Comparison of ENCODE assay signal across 12 cellular contexts in genomic region chr4:89006307-89006706, GRCh38. TPM values are rescaled to one million over a fixed set of nuclear protein-coding genes. Genes with fewer than 3 reads are reported as not detected.
DNase-seq lines count a peak whose midpoint lies in the region; ATAC-seq and TF ChIP-seq lines count a peak whose summit lies in the region.
"Had no signal": no experiment of that assay in that cellular context is flagged by ENCODE, and none has a peak within 500 bp of the region (broad histone marks: within the 10 kb centered on the region; RNA-seq: fewer than 3 reads in every experiment).

No MANE protein-coding gene starts in this region.

- TF ChIP-seq CTCF in WTC11 (IDR thresholded peaks at IDR 0.05) = no peak
- TF ChIP-seq CTCF in omental fat pad (IDR thresholded peaks at IDR 0.05) = no peak

- CTCF ChIA-PET in WTC11 (lab: Charles Lee) = no interaction called here

- peak; percentile 18 for DNase-seq in COLO668 (lab: John Stamatoyannopoulos, UW; ENCODE audit: unreplicated experiment)
- peak; percentile 6 for DNase-seq in COR-L47 (lab: John Stamatoyannopoulos, UW)
- DNase-seq in WTC11 (ENCODE audit: low spot score) = no peak
- no peak for DNase-seq in stimulated activated CD4-positive, alpha-beta T cell treated with anti-CD3 and anti-CD28 coated beads, Interleukin-2, amount 100 ng/mL, for 48 hours
- no peak for DNase-seq in NCI-H2081 treated with DMSO at 0.1 percent for 48 hours (lab: John Stamatoyannopoulos, UW)
- no peak for DNase-seq in omental fat pad (ENCODE audit: low spot score)
- DNase-seq: C1 segment of cervical spinal cord; CD4-positive, alpha-beta memory T cell; DMS 273 treated with DMSO at 0.1 percent for 48 hours; DND-41; GOT3; HFFc6 had no signal

- H3K4me1 Mint-ChIP-seq in WTC11 = peaks cover 13% of the 10 kb centered on the region
- H3K4me1 Mint-ChIP-seq: CD4-positive, alpha-beta memory T cell had no signal

- POLR2A ChIA-PET in WTC11 (lab: Charles Lee) = no interaction called here

- H3K27ac Mint-ChIP-seq in WTC11 = 0 out of 2 replicates have a peak overlapping the region, but pooled peaks have one; percentile 50
- H3K27ac Mint-ChIP-seq: CD4-positive, alpha-beta memory T cell; HFFc6 had no signal

- H3K36me3 Mint-ChIP-seq in WTC11 = peaks cover 43% of the 10 kb centered on the region
- H3K36me3 Mint-ChIP-seq: CD4-positive, alpha-beta memory T cell had no signal

- peaks cover 14% of the 10 kb centered on the region for H3K9me3 Mint-ChIP-seq in WTC11
- H3K9me3 Mint-ChIP-seq: HFFc6 had no signal

- ATAC-seq in WTC11 (no peak), omental fat pad (ENCODE audit: low FRiP score) (no peak)

- H3K27me3 Mint-ChIP-seq in WTC11 (ENCODE audit: low read depth) = no peaks in the 10 kb centered on the region
- H3K27me3 Mint-ChIP-seq: CD4-positive, alpha-beta memory T cell had no signal

- H3K4me3 Mint-ChIP-seq in WTC11 = no peak overlapping the region
- H3K4me3 Mint-ChIP-seq: CD4-positive, alpha-beta memory T cell; HFFc6 had no signal

TF ChIP-seq in WTC11, 78 proteins besides CTCF, POLR2A, EP300 and RAD21:
- no peak for TF ChIP-seq SMAD4 (CRISPR knock-in tag; IDR thresholded peaks at IDR 0.05)
- no peak for TF ChIP-seq ZNF317 (CRISPR knock-in tag; IDR thresholded peaks at IDR 0.05; ENCODE audit: borderline replicate concordance, low read depth)
- TF ChIP-seq E2F5 (CRISPR knock-in tag; IDR thresholded peaks at IDR 0.05) = no peak
- TF ChIP-seq GTF2I (CRISPR knock-in tag; conservative IDR thresholded peaks at IDR 0.05) = no peak
- no peak for TF ChIP-seq USF1 (CRISPR knock-in tag; IDR thresholded peaks at IDR 0.05)
- no peak for TF ChIP-seq ZNF423 (CRISPR knock-in tag; IDR thresholded peaks at IDR 0.05)
- no peak for TF ChIP-seq AFF4 (CRISPR knock-in tag; IDR thresholded peaks at IDR 0.05; ENCODE audit: borderline replicate concordance)
- TF ChIP-seq JUN (CRISPR knock-in tag; IDR thresholded peaks at IDR 0.05) = no peak
- TF ChIP-seq TEAD1 (CRISPR knock-in tag; IDR thresholded peaks at IDR 0.05) = no peak
- no peak for TF ChIP-seq ATF3 (CRISPR knock-in tag; conservative IDR thresholded peaks at IDR 0.05)
- no peak for TF ChIP-seq ARID4B (CRISPR knock-in tag; IDR thresholded peaks at IDR 0.05; ENCODE audit: borderline replicate concordance)
- TF ChIP-seq SP1 (CRISPR knock-in tag; conservative IDR thresholded peaks at IDR 0.05) = no peak

RNA-seq across cellular contexts. Expression of gene FAM13A, which starts 50.7 kb away (rescaled TPM):
- 14.6 to 17.8 TPM (median 16.5 TPM) in 3 replicates for total RNA-seq in WTC11 (2021)
- 10 to 100 TPM; 48.5 to 84.2 (median 51.2) TPM for total RNA-seq in omental fat pad

Comparison
In these comparisons a context has a peak if more than half of its experiments do, and no peak if none do; other contexts are left out.
1. DNase-seq: peak in COLO668 (single experiment) and COR-L47 (single experiment); none in WTC11 (single experiment), stimulated activated CD4-positive, alpha-beta T cell treated with anti-CD3 and anti-CD28 coated beads, Interleukin-2, amount 100 ng/mL, for 48 hours (0 of 2), NCI-H2081 treated with DMSO at 0.1 percent for 48 hours (single experiment) and omental fat pad (single experiment).